ENCODE assay signal across 17 cellular contexts in genomic region chr10:70158113-70158512, GRCh38. TPM values are rescaled to one million over a fixed set of nuclear protein-coding genes. Genes with fewer than 3 reads are reported as not detected.
A peak's percentile ranks its signal among the peaks of the same experiment; 100 is the strongest.
DNase-seq lines count a peak whose midpoint lies in the region; ATAC-seq and TF ChIP-seq lines count a peak whose summit lies in the region.
"Had no signal": no experiment of that assay in that cellular context is flagged by ENCODE, and none has a peak within 500 bp of the region (broad histone marks: within the 10 kb centered on the region; RNA-seq: fewer than 3 reads in every experiment).

No MANE protein-coding gene starts in this region.

- peaks cover 45% of the 10 kb centered on the region for H3K36me3 Mint-ChIP-seq in natural killer cell treated with Interleukin-12 subunit alpha and Interleukin-12 subunit beta and Interleukin-15 and Interleukin-18, amount 100 ng/mL, for 72 hours

- DNase-seq in Right ventricle myocardium inferior (ENCODE audit: missing footprints), result no peak
- no peak for DNase-seq in cardiac septum (ENCODE audit: low spot score)
- DNase-seq in fibroblast of the aortic adventitia (ENCODE audit: low read depth), result peak; percentile 42
- no peak for DNase-seq in right cardiac atrium
- DNase-seq in WERI-Rb-1, result no peak
- DNase-seq in NCI-H2081 treated with DMSO at 0.1 percent for 48 hours (lab: John Stamatoyannopoulos, UW), result no peak
- DNase-seq in natural killer cell treated with Interleukin-12 subunit alpha and Interleukin-12 subunit beta and Interleukin-15 and Interleukin-18, amount 100 ng/mL, for 72 hours (ENCODE audit: low spot score), result no peak
- DNase-seq: H7, Karpas-422, NCI-H1694, NCI-H2081, NCI-H524 treated with DMSO at 0.1 percent for 48 hours, NCI-H82 had no signal

- peak; percentile 71 for ATAC-seq in Right ventricle myocardium inferior
- ATAC-seq in right cardiac atrium, result peak; percentile 63 to 73
- no peak for ATAC-seq in GM21390 (IDR thresholded peaks at IDR 0.05; ENCODE audit: unreplicated experiment)
- ATAC-seq in natural killer cell treated with Interleukin-12 subunit alpha and Interleukin-12 subunit beta and Interleukin-15 and Interleukin-18, amount 100 ng/mL, for 72 hours, result no peak

- H3K4me3 ChIP-seq in fibroblast of the aortic adventitia (ENCODE audit: low read depth, low read length) (no peak overlapping the region), right cardiac atrium (ENCODE audit: low read length) (no peak overlapping the region), WERI-Rb-1 (ENCODE audit: low read depth, low read length) (no peak overlapping the region)

- peaks cover 33 to 34% of the 10 kb centered on the region in 2 donors for H3K4me1 Mint-ChIP-seq in natural killer cell treated with Interleukin-12 subunit alpha and Interleukin-12 subunit beta and Interleukin-15 and Interleukin-18, amount 100 ng/mL, for 72 hours (ENCODE audit: low read depth in 2 of 2)

- peaks cover 76% of the 10 kb centered on the region for H3K36me3 ChIP-seq in WERI-Rb-1

- H3K4me1 ChIP-seq in right cardiac atrium (ENCODE audit: control insufficient read depth, insufficient read depth, low read length), result no peaks in the 10 kb centered on the region

- WGBS in right cardiac atrium, result 32% methylated on average over 2 of the region's 2 CpGs

- H3K4me3 Mint-ChIP-seq in natural killer cell treated with Interleukin-12 subunit alpha and Interleukin-12 subunit beta and Interleukin-15 and Interleukin-18, amount 100 ng/mL, for 72 hours, result no peak overlapping the region
- H3K4me3 Mint-ChIP-seq: B cell, CD14-positive monocyte had no signal

- intact Hi-C loops in Right ventricle myocardium inferior (cut with DNase I) (no loop called here), cardiac septum (cut with DNase I) (no loop called here), right cardiac atrium (cut with DNase I) (no loop called here)

- H3K9me3 ChIP-seq in right cardiac atrium (ENCODE audit: control insufficient read depth, low read length) (no peaks in the 10 kb centered on the region), WERI-Rb-1 (ENCODE audit: severe bottlenecking) (no peaks in the 10 kb centered on the region)

- no peaks in the 10 kb centered on the region for H3K9me3 Mint-ChIP-seq in natural killer cell treated with Interleukin-12 subunit alpha and Interleukin-12 subunit beta and Interleukin-15 and Interleukin-18, amount 100 ng/mL, for 72 hours
- H3K9me3 Mint-ChIP-seq: CD14-positive monocyte, IgD-negative memory B cell had no signal

- H3K27me3 ChIP-seq in right cardiac atrium (ENCODE audit: control insufficient read depth, insufficient read depth), result no peaks in the 10 kb centered on the region
- H3K27me3 ChIP-seq in WERI-Rb-1 (ENCODE audit: insufficient read depth, low read depth, severe bottlenecking), result no peaks in the 10 kb centered on the region

- no peak overlapping the region for H3K27ac ChIP-seq in right cardiac atrium (ENCODE audit: low read length)
- no peak overlapping the region for H3K27ac ChIP-seq in WERI-Rb-1

- TF ChIP-seq CTCF in fibroblast of the aortic adventitia (IDR thresholded peaks at IDR 0.05; ENCODE audit: insufficient read depth, low read length), result no peak
- TF ChIP-seq CTCF in WERI-Rb-1 (IDR thresholded peaks at IDR 0.05; ENCODE audit: low read depth, low read length), result no peak

- no peak overlapping the region for H3K27ac Mint-ChIP-seq in natural killer cell treated with Interleukin-12 subunit alpha and Interleukin-12 subunit beta and Interleukin-15 and Interleukin-18, amount 100 ng/mL, for 72 hours
- H3K27ac Mint-ChIP-seq: B cell, CD14-positive monocyte, IgD-negative memory B cell had no signal

- no peaks in the 10 kb centered on the region for H3K27me3 Mint-ChIP-seq in natural killer cell treated with Interleukin-12 subunit alpha and Interleukin-12 subunit beta and Interleukin-15 and Interleukin-18, amount 100 ng/mL, for 72 hours
- H3K27me3 Mint-ChIP-seq: B cell, IgD-negative memory B cell had no signal

RNA-seq across cellular contexts. Expression of gene TYSND1, which starts 11.6 kb away (rescaled TPM):
- total RNA-seq in Right ventricle myocardium inferior, result 6.2 TPM
- total RNA-seq in cardiac septum, result 5.2 TPM
- 9.7 and 20.0 TPM in 2 replicates for total RNA-seq in fibroblast of the aortic adventitia (ENCODE audit: low replicate concordance)
- total RNA-seq in right cardiac atrium, result 1 to 10 TPM; 4.3 to 6.4 (median 5.0) TPM
- polyA plus RNA-seq in right cardiac atrium, result 3.9 TPM
- 10 to 100 TPM in 1 of 2 donors, 1 to 10 TPM in 1; 8.0 to 13.3 TPM for total RNA-seq in natural killer cell treated with Interleukin-12 subunit alpha and Interleukin-12 subunit beta and Interleukin-15 and Interleukin-18, amount 100 ng/mL, for 72 hours

RNA-seq across cellular contexts. Expression of gene SAR1A, which starts 12.2 kb away (rescaled TPM):
- total RNA-seq in Right ventricle myocardium inferior, result 86.0 TPM
- total RNA-seq in cardiac septum, result 87.1 TPM
- 145 and 209 TPM in 2 replicates for total RNA-seq in fibroblast of the aortic adventitia (ENCODE audit: low replicate concordance)
- 100 to 1,000 TPM in 2 of 4 donors, 10 to 100 TPM in 2; 89.2 to 147 (median 98.9) TPM for total RNA-seq in right cardiac atrium
- 39.8 TPM for polyA plus RNA-seq in right cardiac atrium
- 100 to 1,000 TPM; 103 to 131 TPM for total RNA-seq in natural killer cell treated with Interleukin-12 subunit alpha and Interleukin-12 subunit beta and Interleukin-15 and Interleukin-18, amount 100 ng/mL, for 72 hours

RNA-seq across cellular contexts. Expression of gene AIFM2, which starts 25.5 kb away (rescaled TPM):
- total RNA-seq in Right ventricle myocardium inferior (20.2 TPM), cardiac septum (19.4 TPM), fibroblast of the aortic adventitia (ENCODE audit: low replicate concordance) (2.5 and 7.3 TPM in 2 replicates), right cardiac atrium (10 to 100 TPM in 2 of 4 donors, 1 to 10 TPM in 2; 8.5 to 14.0 (median 9.7) TPM)
- polyA plus RNA-seq in right cardiac atrium, result 11.4 TPM
- 10 to 100 TPM; 13.0 to 19.9 TPM for total RNA-seq in natural killer cell treated with Interleukin-12 subunit alpha and Interleukin-12 subunit beta and Interleukin-15 and Interleukin-18, amount 100 ng/mL, for 72 hours

Comparison
In these comparisons a context has a peak if more than half of its experiments do, and no peak if none do; other contexts are left out.
1. ATAC-seq: peak in Right ventricle myocardium inferior (single experiment) and right cardiac atrium (2 of 2); none in GM21390 (single experiment) and natural killer cell treated with Interleukin-12 subunit alpha and Interleukin-12 subunit beta and Interleukin-15 and Interleukin-18, amount 100 ng/mL, for 72 hours (0 of 2).